8 cellular contexts compared by ENCODE assay signal in genomic region chr15:83559310-83559966, GRCh38.
A peak's percentile ranks its signal among the peaks of the same experiment; 100 is the strongest.
DNase-seq lines count a peak whose midpoint lies in the region; ATAC-seq and TF ChIP-seq lines count a peak whose summit lies in the region.

No MANE protein-coding gene starts in this region.

- no peak for TF ChIP-seq POLR2A in spleen (IDR thresholded peaks at IDR 0.05)

- CTCF ChIA-PET in CD8-positive, alpha-beta T cell (lab: Charles Lee): interaction anchor here (0.7 to 1.9 kb wide), 3 partner anchors 13 to 120 kb away, joined by 4 to 8 read pairs (median 4); no protein-coding TSS in a partner anchor

- H3K9ac ChIP-seq in SK-N-MC (ENCODE audit: insufficient read length): no peak overlapping the region

- no peaks in the 10 kb centered on the region for H3K9me3 ChIP-seq in CD8-positive, alpha-beta T cell (ENCODE audit: low read length)
- H3K9me3 ChIP-seq in SK-N-MC (ENCODE audit: low read depth, low read length) (no peaks in the 10 kb centered on the region), spleen (no peaks in the 10 kb centered on the region)

- peak; percentile 69 for TF ChIP-seq CTCF in CD8-positive, alpha-beta T cell (IDR thresholded peaks at IDR 0.05)
- peak in 10 of 11 experiments; percentile 42 to 72 (median 63) for TF ChIP-seq CTCF in spleen (IDR thresholded peaks at IDR 0.05 in 8 of 11, conservative IDR thresholded peaks at IDR 0.05 in 3 of 11)

- no peak overlapping the region for H3K4me3 ChIP-seq in CD8-positive, alpha-beta T cell (ENCODE audit: low read depth, low read length)
- H3K4me3 ChIP-seq in SK-N-MC (0 out of 2 replicates have a peak overlapping the region, but pooled peaks have one; percentile 5), spleen (no peak overlapping the region)

- no peaks in the 10 kb centered on the region for H3K27me3 ChIP-seq in CD8-positive, alpha-beta T cell (ENCODE audit: insufficient read depth, low read length)
- H3K27me3 ChIP-seq in spleen (replicated peaks in 1 of 7): peaks cover 0 to 10% (median 0%) of the 10 kb centered on the region in 7 donors

- no peaks in the 10 kb centered on the region for H3K9me3 Mint-ChIP-seq in CD8-positive, alpha-beta T cell

- H3K27me3 Mint-ChIP-seq in CD8-positive, alpha-beta T cell (ENCODE audit: low read depth): peaks cover 9% of the 10 kb centered on the region

- H3K4me1 ChIP-seq in CD8-positive, alpha-beta T cell (ENCODE audit: insufficient read depth, low read length): no peaks in the 10 kb centered on the region
- peaks cover 0 to 3% (median 0%) of the 10 kb centered on the region in 6 donors for H3K4me1 ChIP-seq in spleen

- H3K4me1 Mint-ChIP-seq in CD8-positive, alpha-beta T cell (ENCODE audit: low read depth): no peaks in the 10 kb centered on the region

- POLR2A ChIA-PET in CD8-positive, alpha-beta T cell (lab: Charles Lee): no interaction called here

- no peak overlapping the region for H3K27ac Mint-ChIP-seq in CD8-positive, alpha-beta T cell

- in situ Hi-C loops in KBM-7 (cut with MboI; ENCODE audit: low pct_unique_long_range_greater_than_20kb, low sequenced_read_pairs): loop anchor here (25.0 kb wide), 1 partner anchor 297 kb away; no protein-coding TSS in a partner anchor

- no peaks in the 10 kb centered on the region for H3K36me3 Mint-ChIP-seq in CD8-positive, alpha-beta T cell

- no peak overlapping the region for H3K4me3 Mint-ChIP-seq in CD8-positive, alpha-beta T cell

- H3K27ac ChIP-seq in CD8-positive, alpha-beta T cell (ENCODE audit: low read depth, low read length): no peak overlapping the region
- peak overlapping the region; percentile 63; the same call in 1 of the 2 replicates for H3K27ac ChIP-seq in SK-N-MC
- no peak overlapping the region for H3K27ac ChIP-seq in spleen

- peak in 3 of 7 experiments; percentile 22 to 33 (median 24) for DNase-seq in CD8-positive, alpha-beta T cell
- DNase-seq in GM19240 (ENCODE audit: insufficient read length, low spot score) (peak; percentile 31), KBM-7 (peak; percentile 85), SK-N-MC (ENCODE audit: low read depth, low spot score) (peak; percentile 73), brain pericyte (ENCODE audit: low read depth, low spot score) (peak; percentile 21), iPS-NIHi11 (ENCODE audit: low spot score) (peak; percentile 83), spleen (no peak)
- DNase-seq in effector CD4-positive, alpha-beta T cell: no peak

- peak; percentile 42 for ATAC-seq in CD8-positive, alpha-beta T cell

- intact Hi-C loops in CD8-positive, alpha-beta T cell (cut with DNase I, micrococcal nuclease): loop anchor here (1.0 to 2.0 kb wide), 2 partner anchors 121 kb away; no protein-coding TSS in a partner anchor
- intact Hi-C loops in spleen (cut with DNase I; ENCODE audit: low total_unique reads): loop anchor here (5.0 kb wide), 1 partner anchor 312 kb away; no protein-coding TSS in a partner anchor

- no peaks in the 10 kb centered on the region for H3K36me3 ChIP-seq in CD8-positive, alpha-beta T cell (ENCODE audit: insufficient read depth, low read length)
- no peaks in the 10 kb centered on the region for H3K36me3 ChIP-seq in SK-N-MC (ENCODE audit: insufficient read depth, low read length)
- no peaks in the 10 kb centered on the region for H3K36me3 ChIP-seq in spleen

- WGBS in spleen, 5 donors: 6 to 11% (median 10%) methylated on average over 7 of the region's 7 CpGs

Comparison
In these comparisons a context has a peak if more than half of its experiments do, and no peak if none do; other contexts are left out.
1. DNase-seq: peak in GM19240 (single experiment), KBM-7 (single experiment), SK-N-MC (single experiment), brain pericyte (single experiment) and iPS-NIHi11 (single experiment); none in spleen (single experiment) and effector CD4-positive, alpha-beta T cell (single experiment).